8 cellular contexts compared by ENCODE assay signal in genomic region chr1:114152211-114153050, GRCh38. TPM values are rescaled to one million over a fixed set of nuclear protein-coding genes. Genes with fewer than 3 reads are reported as not detected.
DNase-seq lines count a peak whose midpoint lies in the region; ATAC-seq and TF ChIP-seq lines count a peak whose summit lies in the region.

No MANE protein-coding gene starts in this region.

- peak overlapping the region; percentile 50 for H3K4me3 Mint-ChIP-seq in activated T-cell treated with anti-CD3 and anti-CD28 coated beads, Interleukin-2, amount 50 U/mL, for 24 hours

- ATAC-seq in heart left ventricle (peak in 3 of 4 donors; percentile 64 to 82 (median 69)), HG03457 (IDR thresholded peaks at IDR 0.05; ENCODE audit: unreplicated experiment) (no peak)

- H3K36me3 Mint-ChIP-seq in activated T-cell treated with anti-CD3 and anti-CD28 coated beads, Interleukin-2, amount 50 U/mL, for 24 hours (ENCODE audit: low read depth): no peaks in the 10 kb centered on the region

- H3K9me3 Mint-ChIP-seq in activated T-cell treated with anti-CD3 and anti-CD28 coated beads, Interleukin-2, amount 50 U/mL, for 24 hours: no peaks in the 10 kb centered on the region

- no peak overlapping the region for H3K27ac Mint-ChIP-seq in activated T-cell treated with anti-CD3 and anti-CD28 coated beads, Interleukin-2, amount 50 U/mL, for 24 hours

- intact Hi-C loops in heart left ventricle (cut with DNase I): loop anchor here in 2 of 10 donors (10.0 kb wide), 2 partner anchors 122 to 168 kb away; no protein-coding TSS in a partner anchor

- no peak overlapping the region for H3K27ac ChIP-seq in heart left ventricle

- no peak for TF ChIP-seq CTCF in heart left ventricle (IDR thresholded peaks at IDR 0.05)

- peaks cover 0 to 33% (median 22%) of the 10 kb centered on the region in 12 donors for H3K4me1 ChIP-seq in heart left ventricle

- H3K27me3 ChIP-seq in heart left ventricle: peaks cover 41 to 99% (median 64%) of the 10 kb centered on the region in 9 donors

- peak overlapping the region; percentile 3 to 59 (median 48) for H3K4me3 ChIP-seq in heart left ventricle

- no peaks in the 10 kb centered on the region for H3K36me3 ChIP-seq in heart left ventricle

- WGBS in heart left ventricle, 4 donors: 2 to 4% (median 3%) methylated on average over 37 to 81 of the region's 81 CpGs

- peak; percentile 34 for DNase-seq in activated T-cell treated with anti-CD3 and anti-CD28 coated beads, Interleukin-2, amount 50 U/mL, for 1 hour
- DNase-seq in activated T-cell treated with anti-CD3 and anti-CD28 coated beads for 4 hours (no peak), heart left ventricle (peak in 4 of 5 donors; percentile 25 to 48 (median 39)), retina (peak; percentile 73), SW480 (ENCODE audit: low spot score) (no peak), activated gamma-delta T cell treated with Interleukin-2 at 50 U/mL for 16 hours (no peak)
- DNase-seq in activated T-cell treated with anti-CD3 and anti-CD28 coated beads, Interleukin-2, amount 50 U/mL, for 24 hours: peak; percentile 53

- peaks cover 88% of the 10 kb centered on the region for H3K27me3 Mint-ChIP-seq in activated T-cell treated with anti-CD3 and anti-CD28 coated beads, Interleukin-2, amount 50 U/mL, for 24 hours

- no peak for TF ChIP-seq POLR2A in heart left ventricle (IDR thresholded peaks at IDR 0.05)

- H3K9me3 ChIP-seq in heart left ventricle: no peaks in the 10 kb centered on the region

- H3K4me1 Mint-ChIP-seq in activated T-cell treated with anti-CD3 and anti-CD28 coated beads, Interleukin-2, amount 50 U/mL, for 24 hours (ENCODE audit: low read depth): peaks cover 10% of the 10 kb centered on the region

RNA-seq across cellular contexts. Expression of gene SYT6, which starts 1.2 kb away (rescaled TPM):
- total RNA-seq in heart left ventricle: under 1 TPM in 3 of 9 donors, not detected in 6; 0.11 to 0.77 (median 0.20) TPM
- under 1 TPM in 1 of 2 donors, not detected in 1; 0.08 TPM for polyA plus RNA-seq in heart left ventricle

Comparison
In these comparisons a context has a peak if more than half of its experiments do, and no peak if none do; other contexts are left out.
1. DNase-seq: peak in activated T-cell treated with anti-CD3 and anti-CD28 coated beads, Interleukin-2, amount 50 U/mL, for 1 hour (single experiment), activated T-cell treated with anti-CD3 and anti-CD28 coated beads, Interleukin-2, amount 50 U/mL, for 24 hours (single experiment), heart left ventricle (4 of 5) and retina (single experiment); none in activated T-cell treated with anti-CD3 and anti-CD28 coated beads for 4 hours (single experiment), SW480 (single experiment) and activated gamma-delta T cell treated with Interleukin-2 at 50 U/mL for 16 hours (single experiment).